22 cellular contexts compared by ENCODE assay signal in the genomic region with DNA sequence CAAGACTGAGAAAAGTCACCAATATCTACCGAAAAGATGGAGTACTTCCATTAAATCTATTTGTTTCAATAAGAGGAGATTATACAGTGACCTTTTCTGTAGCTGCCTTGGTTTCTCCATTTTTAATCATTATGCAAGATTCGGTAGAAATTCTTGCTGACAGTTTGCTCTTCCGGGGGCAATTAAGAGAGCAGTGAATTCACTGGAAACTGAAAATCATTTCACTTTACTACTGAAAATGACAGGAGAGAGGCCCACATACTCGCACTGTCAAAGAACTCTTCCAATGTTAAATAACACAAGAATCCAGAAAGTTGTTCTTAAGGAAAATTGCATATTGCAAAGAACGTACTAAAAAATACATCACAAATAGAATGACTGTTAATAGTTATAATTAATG.
DNase-seq lines count a peak whose midpoint lies in the region; TF ChIP-seq lines count a peak whose summit lies in the region.
"Had no signal": no experiment of that assay in that cellular context is flagged by ENCODE, and none has a peak within 500 bp of the region (broad histone marks: within the 10 kb centered on the region; RNA-seq: fewer than 3 reads in every experiment).

No MANE protein-coding gene starts in this region.

- no peaks in the 10 kb centered on the region for H3K4me1 ChIP-seq in PC-9 (replicated peaks; ENCODE audit: insufficient read depth)
- H3K4me1 ChIP-seq: A549, BE2C, BLaER1 had no signal

- H3K79me2 ChIP-seq in PC-9 (ENCODE audit: low read depth), result no peaks in the 10 kb centered on the region
- no peaks in the 10 kb centered on the region for H3K79me2 ChIP-seq in neural cell (replicated peaks; ENCODE audit: insufficient read depth, low read length)

- H3K9me3 ChIP-seq in PC-9 (ENCODE audit: insufficient read depth, low read depth) (peaks cover 3% of the 10 kb centered on the region; the same call in 1 of the 2 replicates), neural cell (ENCODE audit: low read length) (no peaks in the 10 kb centered on the region)
- H3K9me3 ChIP-seq: A549, BE2C had no signal

- CTCF ChIA-PET in PC-9 (lab: Charles Lee), result no interaction called here

- H4K20me1 ChIP-seq in PC-9 (ENCODE audit: insufficient read depth) (no peaks in the 10 kb centered on the region), neural cell (ENCODE audit: insufficient read depth) (no peaks in the 10 kb centered on the region)
- H4K20me1 ChIP-seq: BLaER1 had no signal

- no TSS peak for BruUV-seq in PC-9 (replicated peaks; lab: Mats Ljungman, UMichigan)

- no peaks in the 10 kb centered on the region for H3F3A ChIP-seq in PC-9 (ENCODE audit: insufficient read depth, low read depth)
- no peaks in the 10 kb centered on the region for H3F3A ChIP-seq in neural cell (ENCODE audit: insufficient read depth, low read length, poor library complexity, severe bottlenecking)

- TF ChIP-seq EP300 in neural cell (conservative IDR thresholded peaks at IDR 0.05; ENCODE audit: poor library complexity, severe bottlenecking), result peak; percentile 79

- POLR2A ChIA-PET in PC-9 (lab: Charles Lee; ENCODE audit: unreplicated experiment), result no interaction called here

- H3K36me3 ChIP-seq in PC-9 (ENCODE audit: low read depth) (no peaks in the 10 kb centered on the region), neural cell (ENCODE audit: insufficient read depth, low read length) (no peaks in the 10 kb centered on the region), H7 (replicated peaks; ENCODE audit: control insufficient read depth, insufficient read depth, low read length) (no peaks in the 10 kb centered on the region)
- H3K36me3 ChIP-seq: BE2C, BLaER1 had no signal

- 0 out of 2 replicates have a peak overlapping the region, but pooled peaks have one; percentile 11 for H2AFZ ChIP-seq in PC-9
- no peak overlapping the region for H2AFZ ChIP-seq in neural cell (ENCODE audit: low read depth, low read length)

- no peaks in the 10 kb centered on the region for H3K9me2 ChIP-seq in PC-9 (ENCODE audit: insufficient read depth)
- H3K9me2 ChIP-seq in neural cell (ENCODE audit: insufficient read depth, low read length), result no peaks in the 10 kb centered on the region

- H3K4me3 ChIP-seq in PC-9 (no peak overlapping the region), neural cell (ENCODE audit: low read length) (no peak overlapping the region), H7 (ENCODE audit: insufficient read depth, low read depth, low read length) (no peak overlapping the region)
- H3K4me3 ChIP-seq: A549, BLaER1, GM12878 had no signal

- no peak overlapping the region for H3K9ac ChIP-seq in neural cell (ENCODE audit: low read length)
- H3K9ac ChIP-seq: BLaER1 had no signal

- TF ChIP-seq CTCF in PC-9 (conservative IDR thresholded peaks at IDR 0.05), result no peak
- no peak for TF ChIP-seq CTCF in neural cell (IDR thresholded peaks at IDR 0.05; ENCODE audit: poor library complexity, severe bottlenecking)

- intact Hi-C loops in PC-9 (cut with micrococcal nuclease; ENCODE audit: unreplicated experiment), result no loop called here

- TF ChIP-seq RAD21 in neural cell (conservative IDR thresholded peaks at IDR 0.05), result no peak

- H3K27ac ChIP-seq in PC-9 (no peak overlapping the region), neural cell (ENCODE audit: low read length) (peak overlapping the region; percentile 58)
- H3K27ac ChIP-seq: 22Rv1, A549, BLaER1 had no signal

- H3K27me3 ChIP-seq in PC-9 (ENCODE audit: insufficient read depth, low read depth) (no peaks in the 10 kb centered on the region), neural cell (ENCODE audit: insufficient read depth, low read depth, low read length) (no peaks in the 10 kb centered on the region), H7 (ENCODE audit: control insufficient read depth, insufficient read depth, low read length) (no peaks in the 10 kb centered on the region)
- H3K27me3 ChIP-seq: BE2C, BLaER1 had no signal

- no peak overlapping the region for H3K4me2 ChIP-seq in PC-9
- no peak overlapping the region for H3K4me2 ChIP-seq in neural cell (ENCODE audit: low read length)
- H3K4me2 ChIP-seq: A549, BLaER1 had no signal

- no peak for DNase-seq in PC-9
- DNase-seq in retina, result peak; percentile 15
- DNase-seq in H7, result no peak
- no peak for DNase-seq in middle frontal gyrus (ENCODE audit: extremely low spot score, low spot score)
- DNase-seq: BE2C; C1 segment of cervical spinal cord; CD4-positive, alpha-beta memory T cell; CD4-positive, CD25-positive, alpha-beta regulatory T cell; CD8-positive, alpha-beta memory T cell; COR-L47; DMS 273 treated with DMSO at 0.1 percent for 48 hours; DMS153; DMS53; DMS79; DND-41; EL; GDM1 had no signal

TF ChIP-seq in neural cell, 6 proteins besides CTCF, POLR2A, EP300 and RAD21:
- TF ChIP-seq EZH2 (IDR thresholded peaks at IDR 0.05; ENCODE audit: borderline replicate concordance, insufficient read depth, low read length, poor library complexity, severe bottlenecking), result no peak
- peak; percentile 62 for TF ChIP-seq POLR2AphosphoS5 (IDR thresholded peaks at IDR 0.05)
- TF ChIP-seq, protein P1, sequence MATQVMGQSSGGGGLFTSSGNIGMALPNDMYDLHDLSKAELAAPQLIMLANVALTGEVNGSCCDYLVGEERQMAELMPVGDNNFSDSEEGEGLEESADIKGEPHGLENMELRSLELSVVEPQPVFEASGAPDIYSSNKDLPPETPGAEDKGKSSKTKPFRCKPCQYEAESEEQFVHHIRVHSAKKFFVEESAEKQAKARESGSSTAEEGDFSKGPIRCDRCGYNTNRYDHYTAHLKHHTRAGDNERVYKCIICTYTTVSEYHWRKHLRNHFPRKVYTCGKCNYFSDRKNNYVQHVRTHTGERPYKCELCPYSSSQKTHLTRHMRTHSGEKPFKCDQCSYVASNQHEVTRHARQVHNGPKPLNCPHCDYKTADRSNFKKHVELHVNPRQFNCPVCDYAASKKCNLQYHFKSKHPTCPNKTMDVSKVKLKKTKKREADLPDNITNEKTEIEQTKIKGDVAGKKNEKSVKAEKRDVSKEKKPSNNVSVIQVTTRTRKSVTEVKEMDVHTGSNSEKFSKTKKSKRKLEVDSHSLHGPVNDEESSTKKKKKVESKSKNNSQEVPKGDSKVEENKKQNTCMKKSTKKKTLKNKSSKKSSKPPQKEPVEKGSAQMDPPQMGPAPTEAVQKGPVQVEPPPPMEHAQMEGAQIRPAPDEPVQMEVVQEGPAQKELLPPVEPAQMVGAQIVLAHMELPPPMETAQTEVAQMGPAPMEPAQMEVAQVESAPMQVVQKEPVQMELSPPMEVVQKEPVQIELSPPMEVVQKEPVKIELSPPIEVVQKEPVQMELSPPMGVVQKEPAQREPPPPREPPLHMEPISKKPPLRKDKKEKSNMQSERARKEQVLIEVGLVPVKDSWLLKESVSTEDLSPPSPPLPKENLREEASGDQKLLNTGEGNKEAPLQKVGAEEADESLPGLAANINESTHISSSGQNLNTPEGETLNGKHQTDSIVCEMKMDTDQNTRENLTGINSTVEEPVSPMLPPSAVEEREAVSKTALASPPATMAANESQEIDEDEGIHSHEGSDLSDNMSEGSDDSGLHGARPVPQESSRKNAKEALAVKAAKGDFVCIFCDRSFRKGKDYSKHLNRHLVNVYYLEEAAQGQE (IDR thresholded peaks at IDR 0.05; ENCODE audit: borderline replicate concordance), result peak; percentile 65
- TF ChIP-seq MXI1 (conservative IDR thresholded peaks at IDR 0.05; ENCODE audit: poor library complexity, severe bottlenecking), result no peak
